Comparison of ENCODE assay signal across 15 cellular contexts in the genomic region with DNA sequence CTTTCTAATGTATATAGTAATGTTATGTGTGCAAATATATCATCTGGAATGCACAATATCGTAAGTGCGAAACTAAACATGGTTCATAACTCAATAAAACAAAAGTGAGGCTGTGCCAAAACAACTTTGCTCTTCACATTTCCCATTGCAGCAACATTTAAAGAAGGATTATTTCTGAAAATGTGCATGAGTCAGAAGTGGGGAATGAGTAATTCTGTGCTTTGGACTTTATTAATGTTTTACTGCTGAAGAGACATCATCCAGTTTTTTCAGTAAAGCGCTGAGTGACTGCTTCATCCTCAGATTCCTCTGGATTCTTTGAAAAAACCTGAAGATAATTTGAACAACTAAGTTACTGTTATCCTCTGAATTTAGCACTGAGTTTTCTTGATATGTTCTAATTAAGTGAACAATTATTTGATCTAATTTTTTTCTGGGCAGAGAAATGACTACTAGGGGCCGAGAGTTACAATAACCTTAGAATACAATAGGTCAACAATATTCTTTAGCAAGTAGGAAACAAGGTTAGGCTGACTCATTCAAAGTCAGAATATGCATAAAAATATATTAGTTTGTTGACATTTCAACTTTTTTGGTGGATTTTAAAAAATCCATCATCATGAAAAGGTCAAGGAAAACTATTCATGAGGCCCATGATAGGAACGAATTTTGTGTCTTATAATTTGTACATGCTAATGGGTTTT. TPM values are rescaled to one million over a fixed set of nuclear protein-coding genes. Genes with fewer than 3 reads are reported as not detected.
A peak's percentile ranks its signal among the peaks of the same experiment; 100 is the strongest.
DNase-seq lines count a peak whose midpoint lies in the region; ATAC-seq, FAIRE-seq and TF ChIP-seq lines count a peak whose summit lies in the region.
"Had no signal": no experiment of that assay in that cellular context is flagged by ENCODE, and none has a peak within 500 bp of the region (broad histone marks: within the 10 kb centered on the region; RNA-seq: fewer than 3 reads in every experiment).

No MANE protein-coding gene starts in this region.

- DNase-seq in A549 (ENCODE audit: low read depth in 1 of 2, low spot score in 1 of 2) (peak; percentile 36 to 39), HS-5 (ENCODE audit: low read depth) (peak; percentile 63), brain pericyte (ENCODE audit: low read depth, low spot score) (peak; percentile 18), kidney epithelial cell (ENCODE audit: low read depth) (peak; percentile 37), vagina (ENCODE audit: extremely low spot score in 2 of 2) (no peak), HTR-8/SVneo (ENCODE audit: insufficient read length, low spot score) (no peak), NCI-H82 (lab: John Stamatoyannopoulos, UW) (no peak)
- DNase-seq in activated CD8-positive, alpha-beta memory T cell treated with anti-CD3 and anti-CD28 coated beads, Interleukin-2, amount 50 U/mL, for 4 hours = no peak
- DNase-seq: activated naive CD4-positive, alpha-beta T cell treated with anti-CD3 and anti-CD28 coated beads, Interleukin-2, amount 10 ng/mL, durations not matched to agents 7 days and 5 days; dorsolateral prefrontal cortex; lower lobe of right lung; NCI-H1436 treated with DMSO at 0.1 percent for 48 hours; SIG-M5; transverse colon had no signal

- H3K4me1 ChIP-seq in A549 = peaks cover 30% of the 10 kb centered on the region
- H3K4me1 ChIP-seq in vagina = no peaks in the 10 kb centered on the region
- H3K4me1 ChIP-seq: lower lobe of right lung, transverse colon had no signal

- 10% methylated on average over 5 of the region's 5 CpGs for WGBS in A549 (ENCODE audit: missing lambda C conversion rate)

- intact Hi-C loops in vagina (cut with DNase I) = no loop called here

- TF ChIP-seq CTCF in A549 (IDR thresholded peaks at IDR 0.05) (no peak), kidney epithelial cell (IDR thresholded peaks at IDR 0.05; ENCODE audit: insufficient read depth, low read length, poor library complexity, severe bottlenecking) (no peak), vagina (IDR thresholded peaks at IDR 0.05) (no peak)

- POLR2A ChIA-PET in A549 (lab: Yijun Ruan, JAX) = no interaction called here

- peak; percentile 84 to 91 for ATAC-seq in A549
- ATAC-seq: HCT116, lower lobe of right lung had no signal

- H3K9me3 ChIP-seq in A549 = no peaks in the 10 kb centered on the region
- H3K9me3 ChIP-seq in vagina = no peaks in the 10 kb centered on the region
- H3K9me3 ChIP-seq: lower lobe of right lung, transverse colon had no signal

- no peak overlapping the region for H3K4me3 ChIP-seq in A549
- H3K4me3 ChIP-seq in kidney epithelial cell (ENCODE audit: low read depth, low read length) = no peak overlapping the region
- H3K4me3 ChIP-seq in vagina = no peak overlapping the region
- H3K4me3 ChIP-seq: dorsolateral prefrontal cortex, lower lobe of right lung, transverse colon had no signal

- H3K27me3 ChIP-seq in kidney epithelial cell (ENCODE audit: control insufficient read depth, insufficient read depth, low read length) (no peaks in the 10 kb centered on the region), vagina (no peaks in the 10 kb centered on the region)
- H3K27me3 ChIP-seq: dorsolateral prefrontal cortex, transverse colon had no signal

- TF ChIP-seq POLR2A in A549 (IDR thresholded peaks at IDR 0.05; ENCODE audit: low read length) (no peak), vagina (IDR thresholded peaks at IDR 0.05) (no peak)

- peak; percentile 96 for FAIRE-seq in A549 (lab: Jason Lieb, UNC)
- FAIRE-seq in HTR-8/SVneo (lab: Jason Lieb, UNC) = no peak

- H3K27ac ChIP-seq in A549 (peak overlapping the region; percentile 19 to 52; a peak in 3 of 6 replicates), vagina (no peak overlapping the region)
- H3K27ac ChIP-seq: dorsolateral prefrontal cortex, lower lobe of right lung, transverse colon had no signal

- no peak for TF ChIP-seq RAD21 in A549 (conservative IDR thresholded peaks at IDR 0.05 in 1 of 2, IDR thresholded peaks at IDR 0.05 in 1 of 2)

- H3K4me2 ChIP-seq in A549 = peak overlapping the region; percentile 67

- TF ChIP-seq EP300 in A549 (IDR thresholded peaks at IDR 0.05) = no peak

- CTCF ChIA-PET in A549 (lab: Yijun Ruan, JAX) = interaction anchor here (2.4 kb wide), 1 partner anchor 19 kb away, joined by 14 read pairs; the partner anchor contains the start of gene PLCL2

- H3K36me3 ChIP-seq in kidney epithelial cell (ENCODE audit: control insufficient read depth, insufficient read depth, low read length) (no peaks in the 10 kb centered on the region), vagina (no peaks in the 10 kb centered on the region)
- H3K36me3 ChIP-seq: lower lobe of right lung, transverse colon had no signal

TF ChIP-seq in A549, 52 proteins besides CTCF, POLR2A, EP300 and RAD21:
- TF ChIP-seq CEBPB (IDR thresholded peaks at IDR 0.05) = peak in 1 of 2 experiments; percentile 51; a peak in 2 of 4 replicates
- TF ChIP-seq JUNB (IDR thresholded peaks at IDR 0.05) = peak; percentile 76
- TF ChIP-seq KDM1A (IDR thresholded peaks at IDR 0.05; ENCODE audit: low read depth) = no peak
- peak; percentile 29; the same call in 1 of the 2 replicates for TF ChIP-seq GATA3 (IDR thresholded peaks at IDR 0.05; ENCODE audit: borderline replicate concordance)
- peak; percentile 69; the same call in 1 of the 2 replicates for TF ChIP-seq FOSL2 (IDR thresholded peaks at IDR 0.05)
- TF ChIP-seq FOSL2 (CRISPR knock-in tag; IDR thresholded peaks at IDR 0.05) = peak; percentile 75
- TF ChIP-seq, protein P1, sequence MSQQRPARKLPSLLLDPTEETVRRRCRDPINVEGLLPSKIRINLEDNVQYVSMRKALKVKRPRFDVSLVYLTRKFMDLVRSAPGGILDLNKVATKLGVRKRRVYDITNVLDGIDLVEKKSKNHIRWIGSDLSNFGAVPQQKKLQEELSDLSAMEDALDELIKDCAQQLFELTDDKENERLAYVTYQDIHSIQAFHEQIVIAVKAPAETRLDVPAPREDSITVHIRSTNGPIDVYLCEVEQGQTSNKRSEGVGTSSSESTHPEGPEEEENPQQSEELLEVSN (IDR thresholded peaks at IDR 0.05; ENCODE audit: borderline replicate concordance, low read depth) = no peak
- no peak for TF ChIP-seq CBX8 (IDR thresholded peaks at IDR 0.05)
- no peak for TF ChIP-seq FOXS1 (CRISPR knock-in tag; IDR thresholded peaks at IDR 0.05)
- no peak for TF ChIP-seq HDAC2 (IDR thresholded peaks at IDR 0.05)
- no peak for TF ChIP-seq TFCP2L1 (CRISPR knock-in tag; IDR thresholded peaks at IDR 0.05)

RNA-seq across cellular contexts. Expression of gene PLCL2, which starts 20.0 kb away (rescaled TPM):
- polyA plus RNA-seq in A549 (2011; rRNA removed) (3.0 and 3.5 TPM in 2 replicates), A549 (2017; fragmentation: RNase III; extraction: RNeasy Plus Mini Kit Qiagen cat#74134 plus additional on column Dnase treatment) (2.1 to 2.5 TPM (median 2.1 TPM) in 3 replicates)
- polyA plus RNA-seq in A549 (2012; cell fraction: cytosol; rRNA removed) = 1.1 and 1.2 TPM in 2 replicates
- 0.67 and 0.93 TPM in 2 replicates for polyA plus RNA-seq in A549 (2012; cell fraction: nucleus; rRNA removed)
- 5.8 and 6.8 TPM in 2 replicates for polyA minus RNA-seq in A549 (2011; rRNA and poly(A)+ RNA removed)
- total RNA-seq in kidney epithelial cell (2.5 and 3.4 TPM in 2 replicates), vagina (5.6 TPM)

Comparison
In these comparisons a context has a peak if more than half of its experiments do, and no peak if none do; other contexts are left out.
1. DNase-seq: peak in A549 (2 of 2), HS-5 (single experiment), brain pericyte (single experiment) and kidney epithelial cell (single experiment); none in activated CD8-positive, alpha-beta memory T cell treated with anti-CD3 and anti-CD28 coated beads, Interleukin-2, amount 50 U/mL, for 4 hours (single experiment), vagina (0 of 2), HTR-8/SVneo (single experiment) and NCI-H82 (single experiment).